ENCODE assay signal across 9 cellular contexts in genomic region chr2:109898462-109899336, GRCh38. TPM values are rescaled to one million over a fixed set of nuclear protein-coding genes. Genes with fewer than 3 reads are reported as not detected.
A peak's percentile ranks its signal among the peaks of the same experiment; 100 is the strongest.
DNase-seq lines count a peak whose midpoint lies in the region; ATAC-seq, FAIRE-seq and TF ChIP-seq lines count a peak whose summit lies in the region.
"Not testable (repeated sequence)": the region's sequence is repeated elsewhere in the genome, so short reads cannot be mapped to it uniquely, and the experiment has no call there.
"Had no signal": no experiment of that assay in that cellular context is flagged by ENCODE, and none has a peak within 500 bp of the region (broad histone marks: within the 10 kb centered on the region; RNA-seq: fewer than 3 reads in every experiment).

TSS of gene LIMS3 (plus strand) at chr2:109898688. CDS start at chr2:109898729, 41 bp downstream.

- not testable (repeated sequence) for H3K36me3 Mint-ChIP-seq in MCF 10A (ENCODE audit: insufficient read depth, unreplicated experiment)

- H3K36me3 ChIP-seq in Panc1 (ENCODE audit: control insufficient read depth, insufficient read depth, low read length); gastroesophageal sphincter; HepG2 (replicated peaks in 1 of 2; ENCODE audit: control insufficient read depth in 1 of 2, insufficient read depth in 2 of 2, low read length in 2 of 2); gastrocnemius medialis: not testable (repeated sequence)

- not testable (repeated sequence) for H3K27ac Mint-ChIP-seq in MCF 10A (ENCODE audit: low read depth, unreplicated experiment)

- not testable (repeated sequence) for H3K9me3 Mint-ChIP-seq in MCF 10A (ENCODE audit: unreplicated experiment)

- H3K4me1 Mint-ChIP-seq in MCF 10A (ENCODE audit: insufficient read depth, unreplicated experiment): not testable (repeated sequence)

- not testable (repeated sequence) for H3K27me3 Mint-ChIP-seq in MCF 10A (ENCODE audit: insufficient read depth, unreplicated experiment)

- intact Hi-C loops in Panc1 (cut with micrococcal nuclease; ENCODE audit: unreplicated experiment); MCF 10A (cut with micrococcal nuclease); left cardiac atrium (cut with DNase I); HepG2 (cut with micrococcal nuclease; ENCODE audit: unreplicated experiment); gastrocnemius medialis (cut with DNase I; ENCODE audit: low total_unique reads): not testable (repeated sequence)

- TF ChIP-seq POLR2A in gastroesophageal sphincter (IDR thresholded peaks at IDR 0.05); HepG2 (IDR thresholded peaks at IDR 0.05; ENCODE audit: insufficient read depth in 1 of 2, low read depth in 2 of 2, low read length in 2 of 2); gastrocnemius medialis (IDR thresholded peaks at IDR 0.05): not testable (repeated sequence)

- ATAC-seq in Panc1: peak; percentile 77
- ATAC-seq in gastroesophageal sphincter: peak; percentile 94
- ATAC-seq in left cardiac atrium: peak; percentile 94 to 96
- peak; percentile 68 for ATAC-seq in HepG2
- peak; percentile 82 to 83 for ATAC-seq in gastrocnemius medialis

- H3K27me3 ChIP-seq in Panc1 (ENCODE audit: control insufficient read depth, insufficient read depth, low read length); gastroesophageal sphincter; HepG2 (ENCODE audit: control insufficient read depth in 1 of 2, insufficient read depth in 2 of 2, low read length in 2 of 2); gastrocnemius medialis: not testable (repeated sequence)

- not testable (repeated sequence) for H3K27ac ChIP-seq in Panc1 (ENCODE audit: low read length); gastroesophageal sphincter; HepG2 (ENCODE audit: extremely low read length, insufficient read depth, low read length); gastrocnemius medialis

- CTCF ChIA-PET in Panc1 (lab: Charles Lee); MCF 10A (lab: Yijun Ruan, JAX); HepG2 (lab: Yijun Ruan, JAX; ENCODE audit: low intra/inter-chr PET ratio, low total read pairs): not testable (repeated sequence)

- H2AFZ ChIP-seq in HepG2 (ENCODE audit: low read length): not testable (repeated sequence)

- not testable (repeated sequence) for H3K4me1 ChIP-seq in Panc1 (ENCODE audit: control insufficient read depth, insufficient read depth, low read length); gastroesophageal sphincter; HepG2 (ENCODE audit: insufficient read depth, low read length); gastrocnemius medialis

- not testable (repeated sequence) for DNase-seq in Panc1 (ENCODE audit: low read depth, low spot score); MCF 10A (ENCODE audit: unreplicated experiment); left cardiac atrium; HepG2 (ENCODE audit: low spot score); myocyte (ENCODE audit: low read depth); gastrocnemius medialis

- not testable (repeated sequence) for FAIRE-seq in HepG2 (lab: Jason Lieb, UNC)

- not testable (repeated sequence) for TF ChIP-seq EP300 in gastroesophageal sphincter (IDR thresholded peaks at IDR 0.05); HepG2 (IDR thresholded peaks at IDR 0.05; ENCODE audit: low read depth in 2 of 2, low read length in 2 of 2); HepG2 (CRISPR knock-in tag; IDR thresholded peaks at IDR 0.05; ENCODE audit: borderline replicate concordance)

- H3K9ac ChIP-seq in HepG2 (ENCODE audit: insufficient read depth, low read depth, low read length): not testable (repeated sequence)

- H3K9me3 ChIP-seq in Panc1 (ENCODE audit: control insufficient read depth, insufficient read depth, low read depth, low read length); gastroesophageal sphincter; HepG2 (ENCODE audit: low read length); gastrocnemius medialis: not testable (repeated sequence)

- no CpG with 5 or more reads among the region's 28 CpGs for WGBS in gastroesophageal sphincter (ENCODE audit: low coverage in 1 of 2), 2 donors
- WGBS in HepG2 (ENCODE audit: low lambda C conversion rate): no CpG with 5 or more reads among the region's 28 CpGs

- not testable (repeated sequence) for H3K4me3 ChIP-seq in Panc1 (ENCODE audit: low read depth in 2 of 2, low read length in 2 of 2); gastroesophageal sphincter; HepG2 (replicated peaks in 1 of 3; ENCODE audit: insufficient read depth in 1 of 3, low read depth in 2 of 3, low read length in 3 of 3); gastrocnemius medialis

- POLR2A ChIA-PET in Panc1 (lab: Charles Lee); MCF 10A (lab: Yijun Ruan, JAX); HepG2 (lab: Yijun Ruan, JAX): not testable (repeated sequence)

- BruUV-seq in Panc1 (replicated peaks; lab: Mats Ljungman, UMichigan); HepG2 (replicated peaks; lab: Mats Ljungman, UMichigan): not testable (repeated sequence)
- TSS peak; percentile 75 for BruUV-seq in MCF 10A (replicated peaks; lab: Mats Ljungman, UMichigan)

- TF ChIP-seq RAD21 in HepG2 (CRISPR knock-in tag; IDR thresholded peaks at IDR 0.05): not testable (repeated sequence)

- TF ChIP-seq CTCF in Panc1 (IDR thresholded peaks at IDR 0.05); MCF 10A (IDR thresholded peaks at IDR 0.05; ENCODE audit: unreplicated experiment); gastroesophageal sphincter (IDR thresholded peaks at IDR 0.05); HepG2 (CRISPR knock-in tag; IDR thresholded peaks at IDR 0.05); gastrocnemius medialis (IDR thresholded peaks at IDR 0.05 in 4 of 5, conservative IDR thresholded peaks at IDR 0.05 in 1 of 5): not testable (repeated sequence)

- not testable (repeated sequence) for H3K4me2 ChIP-seq in HepG2 (ENCODE audit: low read depth, low read length)

- in situ Hi-C loops in Panc1 (cut with HindIII; ENCODE audit: low pct_unique_long_range_greater_than_20kb, low sequenced_read_pairs); HepG2 (cut with HindIII; ENCODE audit: extremely low pct_ligation_motif_present, low pct_unique_long_range_greater_than_20kb); gastrocnemius medialis (cut with MboI; ENCODE audit: low sequenced_read_pairs in 4 of 4): not testable (repeated sequence)

- not testable (repeated sequence) for H4K20me1 ChIP-seq in HepG2 (ENCODE audit: insufficient read depth, low read length)

- not testable (repeated sequence) for H3K79me2 ChIP-seq in HepG2 (ENCODE audit: insufficient read depth, low read length)

- not testable (repeated sequence) for H3K4me3 Mint-ChIP-seq in MCF 10A (ENCODE audit: unreplicated experiment)

RNA-seq across cellular contexts. Expression of gene LIMS3, which starts in this region (rescaled TPM):
- 2.6 TPM for total RNA-seq in Panc1 (2021; ENCODE audit: unreplicated experiment)
- 4.1 TPM for polyA plus RNA-seq in Panc1 (2012; ENCODE audit: insufficient read length)
- 1.5 TPM in 2 replicates for total RNA-seq in MCF 10A (2022)
- 1 to 10 TPM; 2.6 to 5.4 (median 3.6) TPM for total RNA-seq in gastroesophageal sphincter
- total RNA-seq in left cardiac atrium: 1 to 10 TPM; 3.0 to 6.3 TPM
- 0.69 and 1.3 TPM in 2 replicates for total RNA-seq in HepG2 (2016; rRNA removed; fragmentation: Illumina TruSeq; extraction: Trizol)
- not detected in 2 replicates for total RNA-seq in HepG2 (2016; cell fraction: cytosol; rRNA removed; fragmentation: Illumina TruSeq; extraction: Trizol; ENCODE audit: low read depth)
- total RNA-seq in HepG2 (2016; cell fraction: insoluble cytoplasmic fraction; rRNA removed; fragmentation: Illumina TruSeq; extraction: Trizol): 0.28 and 1.1 TPM in 2 replicates
- total RNA-seq in HepG2 (2016; cell fraction: membrane; rRNA removed; fragmentation: Illumina TruSeq; extraction: Trizol): 0.25 TPM in 1 of 2 replicates, not detected in the other
- 0.38 TPM in 1 of 2 replicates, not detected in the other for total RNA-seq in HepG2 (2016; cell fraction: nucleus; rRNA removed; fragmentation: Illumina TruSeq; extraction: Trizol)
- 2.2 TPM in 1 of 2 replicates, not detected in the other for polyA plus RNA-seq in HepG2 (2011; rRNA removed)
- polyA plus RNA-seq in HepG2 (2011; cell fraction: cytosol; rRNA removed): 0.35 and 0.44 TPM in 2 replicates
- 0.29 and 0.59 TPM in 2 replicates for polyA plus RNA-seq in HepG2 (2011; cell fraction: nucleus; rRNA removed)
- 1.6 and 2.9 TPM in 2 replicates for polyA plus RNA-seq in HepG2 (2012)
- 0.12 and 0.37 TPM in 2 replicates for polyA plus RNA-seq in HepG2 (2016; cell fraction: cytosol; fragmentation: Illumina TruSeq; extraction: Trizol; ENCODE audit: low read depth)
- 1.0 and 1.4 TPM in 2 replicates for polyA plus RNA-seq in HepG2 (2016; cell fraction: insoluble cytoplasmic fraction; fragmentation: Illumina TruSeq; extraction: Trizol; ENCODE audit: low read depth)
- 0.39 TPM in 1 of 2 replicates, not detected in the other for polyA plus RNA-seq in HepG2 (2016; cell fraction: membrane; fragmentation: Illumina TruSeq; extraction: Trizol; ENCODE audit: low read depth)
- 0.32 and 1.3 TPM in 2 replicates for polyA plus RNA-seq in HepG2 (2016; cell fraction: nucleus; fragmentation: Illumina TruSeq; extraction: Trizol; ENCODE audit: insufficient read depth, low read depth)
- polyA minus RNA-seq in HepG2 (2011; rRNA and poly(A)+ RNA removed; ENCODE audit: low replicate concordance): 1.2 TPM in 1 of 2 replicates, not detected in the other
- polyA minus RNA-seq in HepG2 (2011; cell fraction: cytosol; rRNA and poly(A)+ RNA removed): not detected in 2 replicates
- polyA minus RNA-seq in HepG2 (2011; cell fraction: nucleus; rRNA and poly(A)+ RNA removed): 1.5 and 4.4 TPM in 2 replicates
- total RNA-seq in myocyte: 11.9 and 17.0 TPM in 2 replicates
- polyA plus RNA-seq in myocyte (2012): 11.6 TPM
- 10 to 100 TPM; 11.0 to 23.0 (median 16.9) TPM for total RNA-seq in gastrocnemius medialis
- total RNA-seq: CD4-positive, CD25-positive, alpha-beta regulatory T cell had no signal
- polyA plus RNA-seq: H1 had no signal
